In genomic region chrX:142266417-142266816, GRCh38 we compare ENCODE assay signal across 29 cellular contexts.
"Had no signal": no experiment of that assay in that cellular context is flagged by ENCODE, and none has a peak within 500 bp of the region (broad histone marks: within the 10 kb centered on the region; RNA-seq: fewer than 3 reads in every experiment).

No MANE protein-coding gene starts in this region.

- H3K27me3 Mint-ChIP-seq: stimulated activated memory B cell treated with anti-CD40 and anti-IgM and Interleukin-4, amounts not matched to agents 10 μg/mL and 1 μg/mL and 100 μg/mL, for 72 hours; stimulated activated naive B cell treated with anti-CD40 and anti-IgM and Interleukin-4, amounts not matched to agents 10 μg/mL and 1 μg/mL and 100 μg/mL, for 72 hours; stimulated activated naive CD8-positive, alpha-beta T cell treated with anti-CD3 and anti-CD28 coated beads, Interleukin-15, amount 100 ng/mL, for 72 hours; stimulated activated naive CD8-positive, alpha-beta T cell treated with anti-CD3 and anti-CD28 coated beads, Interleukin-15, Interleukin-2, amounts not matched to agents 100 ng/mL and 50 ng/mL, for 24 hours; type B pancreatic cell had no signal

- H3K9me3 ChIP-seq: suprapubic skin, testis, thoracic aorta, thyroid gland, tibial artery, tibial nerve, transverse colon, upper lobe of left lung, upper lobe of right lung, uterus, vagina had no signal

- H3K27me3 ChIP-seq: stomach, suprapubic skin, testis, thyroid gland, tibial artery, tibial nerve, transverse colon, upper lobe of left lung, upper lobe of right lung, uterus, vagina had no signal

- FAIRE-seq: urothelium cell line had no signal

- H3K4me1 ChIP-seq: stomach, suprapubic skin, testis, thyroid gland, tibial artery, tibial nerve, transverse colon, upper lobe of left lung, upper lobe of right lung, uterus, vagina had no signal

- H3K4me3 ChIP-seq: stomach, suprapubic skin, testis, thoracic aorta, thyroid gland, tibial artery, tibial nerve, transverse colon, upper lobe of left lung, upper lobe of right lung, uterus, vagina had no signal

- H3K4me3 Mint-ChIP-seq: stimulated activated effector memory CD8-positive, alpha-beta T cell treated with anti-CD3 and anti-CD28 coated beads, Interleukin-12 subunit alpha, Interleukin-12 subunit beta, amount 100 ng/mL, for 72 hours; stimulated activated memory B cell treated with anti-CD40 and anti-IgM and Interleukin-4, amounts not matched to agents 10 μg/mL and 1 μg/mL and 100 μg/mL, for 72 hours; stimulated activated naive B cell treated with anti-CD40 and anti-IgM and Interleukin-4, amounts not matched to agents 10 μg/mL and 1 μg/mL and 100 μg/mL, for 72 hours; stimulated activated naive CD8-positive, alpha-beta T cell treated with anti-CD3 and anti-CD28 coated beads, Interleukin-15, amount 100 ng/mL, for 72 hours; stimulated activated naive CD8-positive, alpha-beta T cell treated with anti-CD3 and anti-CD28 coated beads, Interleukin-15, Interleukin-2, amounts not matched to agents 100 ng/mL and 50 ng/mL, for 24 hours; type B pancreatic cell had no signal

- H3K27ac Mint-ChIP-seq: stimulated activated effector memory CD8-positive, alpha-beta T cell treated with anti-CD3 and anti-CD28 coated beads, Interleukin-12 subunit alpha, Interleukin-12 subunit beta, amount 100 ng/mL, for 72 hours; stimulated activated memory B cell treated with anti-CD40 and anti-IgM and Interleukin-4, amounts not matched to agents 10 μg/mL and 1 μg/mL and 100 μg/mL, for 72 hours; stimulated activated naive B cell treated with anti-CD40 and anti-IgM and Interleukin-4, amounts not matched to agents 10 μg/mL and 1 μg/mL and 100 μg/mL, for 72 hours; stimulated activated naive CD8-positive, alpha-beta T cell treated with anti-CD3 and anti-CD28 coated beads, Interleukin-15, amount 100 ng/mL, for 72 hours; stimulated activated naive CD8-positive, alpha-beta T cell treated with anti-CD3 and anti-CD28 coated beads, Interleukin-15, Interleukin-2, amounts not matched to agents 100 ng/mL and 50 ng/mL, for 24 hours; type B pancreatic cell had no signal

- H3K9me3 Mint-ChIP-seq: stimulated activated effector memory CD8-positive, alpha-beta T cell treated with anti-CD3 and anti-CD28 coated beads, Interleukin-12 subunit alpha, Interleukin-12 subunit beta, amount 100 ng/mL, for 72 hours; stimulated activated memory B cell treated with anti-CD40 and anti-IgM and Interleukin-4, amounts not matched to agents 10 μg/mL and 1 μg/mL and 100 μg/mL, for 72 hours; stimulated activated naive CD8-positive, alpha-beta T cell treated with anti-CD3 and anti-CD28 coated beads, Interleukin-15, amount 100 ng/mL, for 72 hours; stimulated activated naive CD8-positive, alpha-beta T cell treated with anti-CD3 and anti-CD28 coated beads, Interleukin-15, Interleukin-2, amounts not matched to agents 100 ng/mL and 50 ng/mL, for 24 hours; type B pancreatic cell had no signal

- H3K36me3 Mint-ChIP-seq: stimulated activated effector memory CD8-positive, alpha-beta T cell treated with anti-CD3 and anti-CD28 coated beads, Interleukin-12 subunit alpha, Interleukin-12 subunit beta, amount 100 ng/mL, for 72 hours; stimulated activated memory B cell treated with anti-CD40 and anti-IgM and Interleukin-4, amounts not matched to agents 10 μg/mL and 1 μg/mL and 100 μg/mL, for 72 hours; stimulated activated naive B cell treated with anti-CD40 and anti-IgM and Interleukin-4, amounts not matched to agents 10 μg/mL and 1 μg/mL and 100 μg/mL, for 72 hours; type B pancreatic cell had no signal

- H3K27ac ChIP-seq: stomach, suprapubic skin, testis, thoracic aorta, thyroid gland, tibial artery, tibial nerve, transverse colon, upper lobe of left lung, upper lobe of right lung, uterus, vagina had no signal

- H3K4me1 Mint-ChIP-seq: stimulated activated effector memory CD8-positive, alpha-beta T cell treated with anti-CD3 and anti-CD28 coated beads, Interleukin-12 subunit alpha, Interleukin-12 subunit beta, amount 100 ng/mL, for 72 hours; stimulated activated memory B cell treated with anti-CD40 and anti-IgM and Interleukin-4, amounts not matched to agents 10 μg/mL and 1 μg/mL and 100 μg/mL, for 72 hours; stimulated activated naive B cell treated with anti-CD40 and anti-IgM and Interleukin-4, amounts not matched to agents 10 μg/mL and 1 μg/mL and 100 μg/mL, for 72 hours; stimulated activated naive CD8-positive, alpha-beta T cell treated with anti-CD3 and anti-CD28 coated beads, Interleukin-15, amount 100 ng/mL, for 72 hours had no signal

- DNase-seq: stimulated activated CD4-positive, alpha-beta T cell treated with anti-CD3 and anti-CD28 coated beads, Interleukin-2, amount 100 ng/mL, for 48 hours; stimulated activated CD4-positive, alpha-beta T cell treated with anti-CD3 and anti-CD28 coated beads, Interleukin-4, amount 100 ng/mL, for 1 hour; stimulated activated CD4-positive, alpha-beta T cell treated with anti-CD3 and anti-CD28 coated beads, Interleukin-4, amount 100 ng/mL, for 24 hours; stimulated activated CD4-positive, alpha-beta T cell treated with anti-CD3 and anti-CD28 coated beads, Interleukin-4, amount 100 ng/mL, for 4 hours; stimulated activated CD8-positive, alpha-beta memory T cell treated with anti-CD3 and anti-CD28 coated beads, Interleukin-4, amount 100 ng/mL, for 48 hours; stimulated activated naive B cell treated with anti-CD40 and anti-IgM and Interleukin-4, amounts not matched to agents 10 μg/mL and 1 μg/mL and 100 μg/mL, for 72 hours; stimulated activated naive CD4-positive, alpha-beta T cell; stimulated activated naive CD4-positive, alpha-beta T cell treated with Interleukin-2 at 50 U/mL for 16 hours; stimulated activated naive CD8-positive, alpha-beta T cell treated with anti-CD3 and anti-CD28 coated beads, Interleukin-15, amount 100 ng/mL, for 72 hours; stimulated activated naive CD8-positive, alpha-beta T cell treated with anti-CD3 and anti-CD28 coated beads, Interleukin-15, Interleukin-2, amounts not matched to agents 100 U/mL and 50 U/mL, for 24 hours; stomach; substantia nigra; testis; thyroid gland; tibial artery; transverse colon; trophoblast cell; upper lobe of left lung; upper lobe of right lung; uterus had no signal

- H3K36me3 ChIP-seq: stomach, suprapubic skin, thoracic aorta, thyroid gland, tibial artery, tibial nerve, transverse colon, upper lobe of left lung, upper lobe of right lung, uterus, vagina had no signal
